ENCODE assay signal across 1 cellular context in the genomic region with DNA sequence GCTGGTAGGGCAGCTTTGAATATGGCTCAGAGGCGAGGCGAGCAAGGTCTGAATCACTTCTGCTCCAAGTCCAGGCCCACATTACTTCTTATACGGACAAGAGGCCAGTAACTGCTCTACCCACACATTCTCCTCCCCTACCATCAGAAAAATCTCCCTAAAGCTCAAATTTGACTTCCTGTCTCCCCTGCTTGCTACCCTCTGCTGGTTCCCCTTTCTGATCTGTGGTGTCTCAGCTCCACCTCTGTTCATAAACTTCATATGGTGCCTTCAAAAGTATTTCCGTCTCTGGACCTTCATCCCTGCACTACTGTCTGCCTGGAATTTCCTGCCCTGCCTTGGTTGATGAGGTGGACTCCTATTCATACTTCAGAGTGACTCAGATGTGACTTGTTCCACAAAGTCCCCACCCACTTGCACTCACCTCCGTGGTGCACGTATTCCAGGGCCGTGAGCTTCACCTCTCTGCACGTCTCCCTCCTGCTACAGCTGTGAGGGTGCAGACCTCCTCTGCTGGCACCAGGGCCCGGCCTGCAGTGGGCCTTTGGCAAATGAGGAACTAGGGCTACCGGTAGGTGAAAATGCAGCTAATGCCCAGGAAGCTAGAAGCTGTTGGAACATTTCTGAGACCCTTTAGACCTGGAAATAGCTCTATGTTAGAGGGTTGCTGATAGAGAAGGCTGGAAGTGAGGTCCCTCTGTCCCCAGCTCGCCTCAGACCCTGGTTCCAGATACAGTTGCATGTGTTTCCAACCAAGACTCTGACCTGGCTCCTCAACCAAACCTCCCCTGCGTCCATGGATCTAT.
A peak's percentile ranks its signal among the peaks of the same experiment; 100 is the strongest.
TF ChIP-seq lines count a peak whose summit lies in the region.

No MANE protein-coding gene starts in this region.

TF ChIP-seq in HCT116, 20 proteins besides CTCF, POLR2A, EP300 and RAD21 (continued from another document):
- peak; percentile 64 for TF ChIP-seq ZBTB33 (IDR thresholded peaks at IDR 0.05; ENCODE audit: extremely low read depth, insufficient replicate concordance, low read length)
- TF ChIP-seq TCF7L2 (IDR thresholded peaks at IDR 0.05; ENCODE audit: borderline replicate concordance, extremely low read depth, insufficient read depth, insufficient read length) = peak; percentile 63
- TF ChIP-seq YY1 (IDR thresholded peaks at IDR 0.05; ENCODE audit: extremely low read depth, insufficient replicate concordance, low read depth, low read length) = peak; percentile 86
TF ChIP-seq in HCT116: peak in this region for 4.
